ENCODE assay signal across 8 cellular contexts in genomic region chr19:53432088-53432661, GRCh38. TPM values are rescaled to one million over a fixed set of nuclear protein-coding genes. Genes with fewer than 3 reads are reported as not detected.
DNase-seq lines count a peak whose midpoint lies in the region; ATAC-seq and TF ChIP-seq lines count a peak whose summit lies in the region.

No MANE protein-coding gene starts in this region.

- DNase-seq in activated T-cell treated with anti-CD3 and anti-CD28 coated beads for 24 hours (ENCODE audit: low read depth) = peak; percentile 9
- no peak for DNase-seq in activated T-cell treated with anti-CD3 and anti-CD28 coated beads for 4 hours
- DNase-seq in SK-N-DZ (ENCODE audit: low spot score) = peak; percentile 1
- peak; percentile 43 for DNase-seq in dermis blood vessel endothelial cell
- DNase-seq in memory B cell (ENCODE audit: low spot score in 2 of 2) = peak in 1 of 2 donors; percentile 7
- no peak for DNase-seq in testis
- DNase-seq in NCI-H1436 (lab: John Stamatoyannopoulos, UW) = no peak

- peaks cover 18% of the 10 kb centered on the region for H3K36me3 Mint-ChIP-seq in memory B cell

- H3K9me3 Mint-ChIP-seq in memory B cell = no peaks in the 10 kb centered on the region

- peak overlapping the region; percentile 96 for H3K27ac Mint-ChIP-seq in memory B cell

- peaks cover 3% of the 10 kb centered on the region for H3K4me1 ChIP-seq in testis

- 0% methylated on average over 30 of the region's 30 CpGs for WGBS in testis, 2 donors

- intact Hi-C loops in testis (cut with DNase I; ENCODE audit: low total_unique reads) = no loop called here

- no peak for TF ChIP-seq CTCF in testis (IDR thresholded peaks at IDR 0.05)

- H3K36me3 ChIP-seq in testis (ENCODE audit: low read depth, missing control alignments) = no peaks in the 10 kb centered on the region

- peaks cover 15% of the 10 kb centered on the region for H3K4me1 Mint-ChIP-seq in memory B cell

- H3K4me3 Mint-ChIP-seq in memory B cell = peak overlapping the region; percentile 95

- H3K4me3 ChIP-seq in testis = peak overlapping the region; percentile 63 to 77

- TF ChIP-seq POLR2A in testis (IDR thresholded peaks at IDR 0.05) = no peak

- no peaks in the 10 kb centered on the region for H3K9me3 ChIP-seq in testis

- ATAC-seq in HG03060 (IDR thresholded peaks at IDR 0.05; ENCODE audit: low read depth, unreplicated experiment) (peak; percentile 10), memory B cell (ENCODE audit: low read depth) (peak; percentile 30)

- peak overlapping the region; percentile 59 to 82 for H3K27ac ChIP-seq in testis

- no peaks in the 10 kb centered on the region for H3K27me3 Mint-ChIP-seq in memory B cell

- no peaks in the 10 kb centered on the region for H3K27me3 ChIP-seq in testis

RNA-seq across cellular contexts. Expression of gene ZNF761, which starts 0.4 kb away (rescaled TPM):
- polyA plus RNA-seq in SK-N-DZ (2014; cell fraction: cytosol; rRNA removed) = 4.3 and 4.4 TPM in 2 replicates
- 5.2 and 7.4 TPM in 2 replicates for polyA plus RNA-seq in SK-N-DZ (2014; cell fraction: nucleus; rRNA removed)
- total RNA-seq in dermis blood vessel endothelial cell (13.4 and 14.2 TPM in 2 replicates), testis (10 to 100 TPM; 11.2 to 15.9 TPM)
- polyA plus RNA-seq in testis (ENCODE audit: insufficient read depth, low read depth, low replicate concordance) = 6.4 TPM

RNA-seq across cellular contexts. Expression of gene ZNF813, which starts 35.4 kb away (rescaled TPM):
- 1.1 and 1.4 TPM in 2 replicates for polyA plus RNA-seq in SK-N-DZ (2014; cell fraction: cytosol; rRNA removed)
- polyA plus RNA-seq in SK-N-DZ (2014; cell fraction: nucleus; rRNA removed) = 0.40 and 1.5 TPM in 2 replicates
- 4.9 and 5.3 TPM in 2 replicates for total RNA-seq in dermis blood vessel endothelial cell
- 1 to 10 TPM; 4.6 to 4.8 TPM for total RNA-seq in testis
- 2.0 TPM for polyA plus RNA-seq in testis (ENCODE audit: insufficient read depth, low read depth, low replicate concordance)

RNA-seq across cellular contexts. Expression of gene ZNF765, which starts 37.2 kb away (rescaled TPM):
- 4.1 and 5.0 TPM in 2 replicates for polyA plus RNA-seq in SK-N-DZ (2014; cell fraction: cytosol; rRNA removed)
- polyA plus RNA-seq in SK-N-DZ (2014; cell fraction: nucleus; rRNA removed) = 5.1 and 6.4 TPM in 2 replicates
- 14.6 and 19.9 TPM in 2 replicates for total RNA-seq in dermis blood vessel endothelial cell
- total RNA-seq in testis = 10 to 100 TPM; 21.9 to 22.4 TPM
- polyA plus RNA-seq in testis (ENCODE audit: insufficient read depth, low read depth, low replicate concordance) = 6.5 TPM

Comparison
In these comparisons a context has a peak if more than half of its experiments do, and no peak if none do; other contexts are left out.
1. DNase-seq: peak in activated T-cell treated with anti-CD3 and anti-CD28 coated beads for 24 hours (single experiment), SK-N-DZ (single experiment) and dermis blood vessel endothelial cell (single experiment); none in activated T-cell treated with anti-CD3 and anti-CD28 coated beads for 4 hours (single experiment), testis (single experiment) and NCI-H1436 (single experiment).